ENCODE assay signal across 1 cellular context in genomic region chr16:57446530-57447141, GRCh38.
TF ChIP-seq lines count a peak whose summit lies in the region.

No MANE protein-coding gene starts in this region.

TF ChIP-seq in HEK293, 187 proteins besides CTCF, POLR2A, EP300 and RAD21 (continued from another document):
- TF ChIP-seq PRDM10 (tag by site-specific recombination; IDR thresholded peaks at IDR 0.05), result peak; percentile 51
